Comparison of ENCODE assay signal across 1 cellular context in the genomic region with DNA sequence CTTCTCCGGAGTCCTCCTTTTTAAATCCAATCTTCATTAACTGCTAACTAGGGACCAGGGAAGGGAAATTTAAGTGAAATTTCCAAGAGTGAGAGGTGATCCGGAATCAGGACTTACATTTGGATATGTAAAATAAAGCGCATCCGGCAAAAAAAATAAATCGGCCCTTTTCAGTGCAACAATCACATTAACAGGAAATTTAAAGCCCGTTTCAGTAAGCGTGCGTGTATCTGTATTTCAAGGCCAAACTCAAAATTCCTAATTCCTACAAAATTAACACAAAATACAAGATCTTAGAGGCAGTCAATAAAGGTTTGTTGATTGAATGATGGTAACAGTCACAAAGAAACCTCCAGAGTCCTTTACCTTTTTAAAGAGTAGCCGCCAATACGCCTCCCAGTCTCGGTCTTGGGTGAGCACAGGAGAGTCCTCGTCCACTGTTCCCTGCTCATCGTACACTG.
TF ChIP-seq lines count a peak whose summit lies in the region.

No MANE protein-coding gene starts in this region.

TF ChIP-seq in HEK293, 187 proteins besides CTCF, POLR2A, EP300 and RAD21 (continued from another document):
- TF ChIP-seq ZNF488 (tag by site-specific recombination; IDR thresholded peaks at IDR 0.05), result no peak
- TF ChIP-seq ZSCAN23 (tag by site-specific recombination; IDR thresholded peaks at IDR 0.05), result no peak
- no peak for TF ChIP-seq ZNF169 (tag by site-specific recombination; IDR thresholded peaks at IDR 0.05)
- TF ChIP-seq ZNF623 (tag by site-specific recombination; IDR thresholded peaks at IDR 0.05), result no peak
- no peak for TF ChIP-seq ZNF513 (tag by site-specific recombination; IDR thresholded peaks at IDR 0.05)
